ENCODE assay signal across 21 cellular contexts in the genomic region with DNA sequence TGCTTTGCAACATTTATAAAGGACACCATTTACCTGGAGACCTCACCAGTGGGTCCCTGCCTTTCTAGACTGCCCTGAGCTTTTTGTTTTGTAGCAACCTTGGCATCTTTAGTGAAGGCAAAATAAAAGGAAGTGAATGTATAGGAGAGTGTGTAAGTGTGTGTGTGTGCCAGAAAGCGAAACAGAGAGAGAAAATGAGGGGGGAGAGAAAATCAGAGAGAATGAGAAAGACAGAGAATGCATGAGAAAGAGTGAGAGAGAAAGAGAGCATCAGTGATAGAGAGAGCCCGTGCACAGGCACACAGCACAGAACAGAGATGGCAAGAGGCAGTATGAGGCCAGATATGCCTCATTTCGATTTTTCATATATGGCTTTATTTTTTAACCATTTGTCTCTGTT. TPM values are rescaled to one million over a fixed set of nuclear protein-coding genes. Genes with fewer than 3 reads are reported as not detected.
DNase-seq lines count a peak whose midpoint lies in the region; ATAC-seq and TF ChIP-seq lines count a peak whose summit lies in the region.
"Had no signal": no experiment of that assay in that cellular context is flagged by ENCODE, and none has a peak within 500 bp of the region (broad histone marks: within the 10 kb centered on the region; RNA-seq: fewer than 3 reads in every experiment).

No MANE protein-coding gene starts in this region.

- no peak overlapping the region for H4K5ac ChIP-seq in H9 (ENCODE audit: insufficient read length, low read depth, low read length)

- H3K4me1 ChIP-seq in neutrophil (ENCODE audit: control insufficient read depth in 1 of 2, insufficient read depth in 1 of 2, low read depth in 1 of 2, low read length in 1 of 2) (peaks cover 36 to 45% of the 10 kb centered on the region in 2 experiments), H9 (ENCODE audit: insufficient read depth, low read length) (no peaks in the 10 kb centered on the region)
- H3K4me1 ChIP-seq: neural progenitor cell had no signal

- no peak overlapping the region for H3K23ac ChIP-seq in H9 (ENCODE audit: insufficient read length, low read depth, low read length)

- H3K36me3 ChIP-seq in neutrophil = no peaks in the 10 kb centered on the region
- H3K36me3 ChIP-seq: cardiac muscle cell, neural progenitor cell, WERI-Rb-1 had no signal

- peak; percentile 74 for ATAC-seq in GM18867 (IDR thresholded peaks at IDR 0.05; ENCODE audit: unreplicated experiment)
- peak; percentile 72 for ATAC-seq in GM21576 (IDR thresholded peaks at IDR 0.05; ENCODE audit: unreplicated experiment)
- peak; percentile 60 for ATAC-seq in HG03521 (IDR thresholded peaks at IDR 0.05; ENCODE audit: unreplicated experiment)
- no peak for ATAC-seq in activated T-cell treated with anti-CD3 and anti-CD28 coated beads, Interleukin-2, amount 50 U/mL, for 4 hours
- ATAC-seq: GM23338, sciatic nerve had no signal

- H2BK5ac ChIP-seq in H9 (ENCODE audit: insufficient read length, low read length) = no peak overlapping the region

- DNase-seq in NCI-H2227 treated with DMSO at 0.1 percent for 48 hours (lab: John Stamatoyannopoulos, UW) = no peak
- no peak for DNase-seq in activated T-cell treated with anti-CD3 and anti-CD28 coated beads, Interleukin-2, amount 50 U/mL, for 4 hours
- DNase-seq in H9 = no peak
- DNase-seq: EL; mesenchymal stem cell; MM.1S; stimulated activated CD4-positive, alpha-beta T cell treated with anti-CD3 and anti-CD28 coated beads, Interleukin-4, amount 100 ng/mL, for 4 hours; stimulated activated naive B cell treated with anti-CD40 and anti-IgM and Interleukin-4, amounts not matched to agents 10 μg/mL and 1 μg/mL and 100 μg/mL, for 72 hours; WERI-Rb-1 had no signal

- no peak overlapping the region for H4K91ac ChIP-seq in H9 (ENCODE audit: insufficient read length, low read depth, low read length)

- H2BK20ac ChIP-seq in H9 (ENCODE audit: low read depth, low read length, poor library complexity, severe bottlenecking) = no peak overlapping the region

- H3K79me2 ChIP-seq in H9 (ENCODE audit: insufficient read depth, low read length) = no peaks in the 10 kb centered on the region

- no peak overlapping the region for H3K4ac ChIP-seq in H9 (ENCODE audit: low read depth, low read length)

- no peak overlapping the region for H4K8ac ChIP-seq in H9 (replicated peaks; ENCODE audit: insufficient read length, low read depth, low read length)

- no peak overlapping the region for H3K18ac ChIP-seq in H9 (ENCODE audit: insufficient read length, low read depth, low read length)

- H3K4me3 Mint-ChIP-seq in activated T-cell treated with anti-CD3 and anti-CD28 coated beads, Interleukin-2, amount 50 U/mL, for 4 hours = no peak overlapping the region
- H3K4me3 Mint-ChIP-seq in H9 = no peak overlapping the region
- H3K4me3 Mint-ChIP-seq: activated naive CD4-positive, alpha-beta T cell treated with anti-CD3 and anti-CD28 coated beads, Interleukin-2, amount 50 U/mL, for 24 hours; GM23338; neural progenitor cell; stimulated activated naive B cell treated with anti-CD40 and anti-IgM and Interleukin-4, amounts not matched to agents 10 μg/mL and 1 μg/mL and 100 μg/mL, for 72 hours had no signal

- no peak overlapping the region for H2BK12ac ChIP-seq in H9 (ENCODE audit: insufficient read length, low read depth, low read length)

- H3K14ac ChIP-seq in H9 (ENCODE audit: insufficient read depth, low read length) = no peak overlapping the region

- peaks cover 4% of the 10 kb centered on the region for H3K27me3 Mint-ChIP-seq in activated T-cell treated with anti-CD3 and anti-CD28 coated beads, Interleukin-2, amount 50 U/mL, for 4 hours (ENCODE audit: low read depth)
- peaks cover 18% of the 10 kb centered on the region for H3K27me3 Mint-ChIP-seq in H9 (ENCODE audit: low read depth)

- no peaks in the 10 kb centered on the region for H3K36me3 Mint-ChIP-seq in activated T-cell treated with anti-CD3 and anti-CD28 coated beads, Interleukin-2, amount 50 U/mL, for 4 hours (ENCODE audit: insufficient read depth)
- H3K36me3 Mint-ChIP-seq in H9 (ENCODE audit: insufficient read depth in 1 of 3, low read depth in 3 of 3) = no peaks in the 10 kb centered on the region
- H3K36me3 Mint-ChIP-seq: activated naive CD4-positive, alpha-beta T cell treated with anti-CD3 and anti-CD28 coated beads, Interleukin-2, amount 50 U/mL, for 24 hours; neural progenitor cell; stimulated activated naive B cell treated with anti-CD40 and anti-IgM and Interleukin-4, amounts not matched to agents 10 μg/mL and 1 μg/mL and 100 μg/mL, for 72 hours had no signal

- no peak overlapping the region for H3T11ph ChIP-seq in H9 (ENCODE audit: low read length)

- H2AK5ac ChIP-seq in H9 (ENCODE audit: insufficient read length, low read length) = no peak overlapping the region

- no peak overlapping the region for H3K9ac ChIP-seq in H9 (ENCODE audit: extremely low read depth, insufficient read length, low read length)
- H3K9ac ChIP-seq: neural progenitor cell had no signal

- H3K27ac Mint-ChIP-seq in H9 = no peak overlapping the region
- H3K27ac Mint-ChIP-seq: activated naive CD4-positive, alpha-beta T cell treated with anti-CD3 and anti-CD28 coated beads, Interleukin-2, amount 50 U/mL, for 24 hours; GM23338; stimulated activated naive B cell treated with anti-CD40 and anti-IgM and Interleukin-4, amounts not matched to agents 10 μg/mL and 1 μg/mL and 100 μg/mL, for 72 hours had no signal

- no peak overlapping the region for H3K4me2 ChIP-seq in H9 (ENCODE audit: insufficient read depth, insufficient read length, low read length)
- H3K4me2 ChIP-seq: GM23338, neural progenitor cell had no signal

- H3K4me1 Mint-ChIP-seq in activated T-cell treated with anti-CD3 and anti-CD28 coated beads, Interleukin-2, amount 50 U/mL, for 4 hours (ENCODE audit: low read depth) = no peaks in the 10 kb centered on the region
- peaks cover 2 to 4% of the 10 kb centered on the region in 2 experiments for H3K4me1 Mint-ChIP-seq in H9
- H3K4me1 Mint-ChIP-seq: activated naive CD4-positive, alpha-beta T cell treated with anti-CD3 and anti-CD28 coated beads, Interleukin-2, amount 50 U/mL, for 24 hours; neural progenitor cell had no signal

- H3K27ac ChIP-seq in neutrophil (peak overlapping the region; percentile 62), H9 (ENCODE audit: insufficient read length, low read depth, low read length) (no peak overlapping the region)
- H3K27ac ChIP-seq: C4-2B, cardiac muscle cell, neural progenitor cell, SK-N-MC, WERI-Rb-1 had no signal

- 100% methylated on average over 1 of the region's 3 CpGs for WGBS in H9 (ENCODE audit: extremely low coverage, insufficient read length, low lambda C conversion rate)

- H2BK120ac ChIP-seq in H9 (ENCODE audit: low read depth, low read length, poor library complexity, severe bottlenecking) = no peak overlapping the region

- no peak overlapping the region for H2BK15ac ChIP-seq in H9 (ENCODE audit: low read depth, low read length)

- no peak for TF ChIP-seq CTCF in neutrophil (IDR thresholded peaks at IDR 0.05)
- no peak for TF ChIP-seq CTCF in H9 (conservative IDR thresholded peaks at IDR 0.05)

- no peaks in the 10 kb centered on the region for H3K79me1 ChIP-seq in H9 (ENCODE audit: insufficient read depth, low read depth, low read length, poor library complexity, severe bottlenecking)

- H3K23me2 ChIP-seq in H9 (ENCODE audit: insufficient read length, low read depth, low read length, poor library complexity, severe bottlenecking) = no peaks in the 10 kb centered on the region

- H4K20me1 ChIP-seq in H9 (ENCODE audit: control insufficient read depth, insufficient read depth, insufficient read length) = no peaks in the 10 kb centered on the region

- H2AFZ ChIP-seq in H9 (ENCODE audit: low read length) = no peak overlapping the region
- H2AFZ ChIP-seq: GM23338, neural progenitor cell had no signal

- H3K4me3 ChIP-seq in neutrophil (ENCODE audit: low read depth in 1 of 2, low read length in 1 of 2) = no peak overlapping the region
- H3K4me3 ChIP-seq: cardiac muscle cell, GM23338, neural progenitor cell, SK-N-MC had no signal

- no peaks in the 10 kb centered on the region for H3K9me3 Mint-ChIP-seq in activated T-cell treated with anti-CD3 and anti-CD28 coated beads, Interleukin-2, amount 50 U/mL, for 4 hours
- H3K9me3 Mint-ChIP-seq in H9 = no peaks in the 10 kb centered on the region
- H3K9me3 Mint-ChIP-seq: activated naive CD4-positive, alpha-beta T cell treated with anti-CD3 and anti-CD28 coated beads, Interleukin-2, amount 50 U/mL, for 24 hours; GM23338; neural progenitor cell; stimulated activated naive B cell treated with anti-CD40 and anti-IgM and Interleukin-4, amounts not matched to agents 10 μg/mL and 1 μg/mL and 100 μg/mL, for 72 hours had no signal

- no peaks in the 10 kb centered on the region for H3K27me3 ChIP-seq in neutrophil
- no peaks in the 10 kb centered on the region for H3K27me3 ChIP-seq in H9 (ENCODE audit: insufficient read depth, low read length)
- H3K27me3 ChIP-seq: cardiac muscle cell, neural progenitor cell had no signal

- H3K9me3 ChIP-seq in neutrophil (no peaks in the 10 kb centered on the region), H9 (ENCODE audit: control insufficient read depth, low read depth, low read length) (no peaks in the 10 kb centered on the region)

- no peak overlapping the region for H3K56ac ChIP-seq in H9 (ENCODE audit: insufficient read length, low read depth, low read length)

RNA-seq across cellular contexts. Expression of gene HSD3B1, which starts 57.5 kb away (rescaled TPM):
- total RNA-seq in activated T-cell treated with anti-CD3 and anti-CD28 coated beads, Interleukin-2, amount 50 U/mL, for 4 hours = not detected
- not detected in 2 replicates for total RNA-seq in H9 (2021)
- total RNA-seq: GM23338, OCI-LY7, sciatic nerve had no signal

Comparison
In these comparisons a context has a peak if more than half of its experiments do, and no peak if none do; other contexts are left out.
1. ATAC-seq: peak in GM18867 (single experiment), GM21576 (single experiment) and HG03521 (single experiment); none in activated T-cell treated with anti-CD3 and anti-CD28 coated beads, Interleukin-2, amount 50 U/mL, for 4 hours (0 of 2).